ENCODE assay signal across 37 cellular contexts in the genomic region with DNA sequence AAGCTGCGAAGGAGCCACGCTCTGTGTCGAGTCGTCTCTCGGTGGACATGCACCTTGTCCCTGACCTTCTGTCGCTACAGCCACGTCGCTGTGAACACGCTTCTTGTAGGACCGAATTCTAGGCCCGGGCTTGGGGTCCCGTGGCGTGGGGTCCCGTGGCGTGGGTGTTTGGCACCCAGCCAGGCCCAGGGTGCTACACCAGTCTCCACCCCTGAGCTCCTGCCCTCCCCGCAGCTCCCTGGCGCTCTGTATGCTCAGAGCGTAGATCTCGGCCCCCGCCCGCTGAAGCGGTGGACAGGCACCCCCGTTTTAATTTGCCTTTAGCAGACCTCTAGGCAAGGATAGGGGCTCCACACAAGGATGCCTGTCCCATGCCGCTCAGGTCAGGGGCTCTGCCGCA. TPM values are rescaled to one million over a fixed set of nuclear protein-coding genes. Genes with fewer than 3 reads are reported as not detected.
"Had no signal": no experiment of that assay in that cellular context is flagged by ENCODE, and none has a peak within 500 bp of the region (broad histone marks: within the 10 kb centered on the region; RNA-seq: fewer than 3 reads in every experiment).

No MANE protein-coding gene starts in this region.

- H3K9me3 Mint-ChIP-seq: activated B cell treated with CpG ODN at 0.5 μM for 24 hours; activated CD4-positive, alpha-beta memory T cell treated with anti-CD3 and anti-CD28 coated beads for 36 hours; activated CD4-positive, alpha-beta T cell treated with anti-CD3 and anti-CD28 coated beads, Interleukin-2, amount 10 ng/mL, durations not matched to agents 24 days and 14 days; activated CD8-positive, alpha-beta T cell treated with anti-CD3 and anti-CD28 coated beads for 36 hours; activated naive CD4-positive, alpha-beta T cell treated with anti-CD3 and anti-CD28 coated beads for 36 hours; activated naive CD4-positive, alpha-beta T cell treated with anti-CD3 and anti-CD28 coated beads, Interleukin-2, amount 50 U/mL, for 72 hours; activated naive CD8-positive, alpha-beta T cell treated with anti-CD3 and anti-CD28 coated beads for 36 hours; activated T-cell treated with anti-CD3 and anti-CD28 coated beads, Interleukin-2, amount 50 U/mL, for 4 hours; activated T-cell treated with anti-CD3 and anti-CD28 coated beads, Interleukin-2, amount 50 U/mL, for 72 hours; activated T-helper 1 cell treated with anti-CD3 and anti-CD28 coated beads, Interleukin-12 subunit alpha, Interleukin-12 subunit beta, Interleukin-2, Interleukin-4 antibody, amounts not matched to agents 30 ng/mL and 10 ng/mL and 1 ng/mL, durations not matched to agents 14 hours and 24 hours and 36 hours; activated T-helper 17 cell treated with anti-CD3 and anti-CD28 coated beads, Interleukin-2, amount 50 U/mL, for 72 hours; T-helper 1 cell treated with Interleukin-12 subunit alpha and Interleukin-12 subunit beta and Interleukin-4 antibody, amounts not matched to agents 30 μg/mL and 1 μg/mL, for 36 hours; T-helper 2 cell treated with Interferon-gamma antibody and Interleukin-4, amounts not matched to agents 5 μg/mL and 100 μg/mL, for 36 hours had no signal

- H3K27ac ChIP-seq: adrenal gland, body of pancreas, brain microvascular endothelial cell, breast epithelium, VCaP had no signal

- H3K27me3 ChIP-seq: adrenal gland, body of pancreas, brain microvascular endothelial cell, breast epithelium had no signal

- H3K36me3 ChIP-seq: adrenal gland, breast epithelium had no signal

- DNase-seq: activated B cell treated with CpG ODN at 0.5 μM for 24 hours; activated CD4-positive, alpha-beta memory T cell treated with anti-CD3 and anti-CD28 coated beads for 36 hours; activated CD4-positive, alpha-beta T cell treated with anti-CD3 and anti-CD28 coated beads for 4 hours; activated CD4-positive, alpha-beta T cell treated with anti-CD3 and anti-CD28 coated beads, Interleukin-2, amount 10 ng/mL, durations not matched to agents 24 days and 14 days; activated CD4-positive, alpha-beta T cell treated with anti-CD3 and anti-CD28 coated beads, Interleukin-2, amount 50 U/mL, for 1 hour; activated CD4-positive, alpha-beta T cell treated with anti-CD3 and anti-CD28 coated beads, Interleukin-2, amount 50 U/mL, for 4 hours; activated CD4-positive, CD25-positive, alpha-beta regulatory T cell treated with anti-CD3 and anti-CD28 coated beads, Interleukin-2, amount 50 U/mL, for 72 hours; activated CD8-positive, alpha-beta memory T cell treated with anti-CD3 and anti-CD28 coated beads, Interleukin-2, amount 50 U/mL, for 4 hours; activated CD8-positive, alpha-beta T cell treated with anti-CD3 and anti-CD28 coated beads for 36 hours; activated effector memory CD4-positive, alpha-beta T cell treated with anti-CD3 and anti-CD28 coated beads, Interleukin-2, amount 50 U/mL, for 16 hours; activated gamma-delta T cell treated with Interleukin-2 at 50 U/mL for 16 hours; activated naive CD4-positive, alpha-beta T cell; activated naive CD4-positive, alpha-beta T cell treated with anti-CD3 and anti-CD28 coated beads for 36 hours; activated naive CD4-positive, alpha-beta T cell treated with anti-CD3 and anti-CD28 coated beads, Interleukin-2, amount 50 U/mL, for 16 hours; activated naive CD8-positive, alpha-beta T cell treated with anti-CD3 and anti-CD28 coated beads for 36 hours; activated T-cell treated with anti-CD3 and anti-CD28 coated beads for 4 hours; activated T-cell treated with anti-CD3 and anti-CD28 coated beads, Interleukin-2, amount 50 U/mL, for 1 hour; activated T-cell treated with anti-CD3 and anti-CD28 coated beads, Interleukin-2, amount 50 U/mL, for 4 hours; activated T-cell treated with anti-CD3 and anti-CD28 coated beads, Interleukin-2, amount 50 U/mL, for 72 hours; adrenal gland; amniotic stem cell; aorta; body of pancreas; brain microvascular endothelial cell; central memory CD4-positive, alpha-beta T cell; T-helper 1 cell; T-helper 2 cell; T-helper 9 cell had no signal

- ATAC-seq: activated CD8-positive, alpha-beta T cell treated with anti-CD3 and anti-CD28 coated beads for 36 hours; activated naive CD4-positive, alpha-beta T cell treated with anti-CD3 and anti-CD28 coated beads, Interleukin-2, amount 50 U/mL, for 72 hours; activated T-cell treated with anti-CD3 and anti-CD28 coated beads, Interleukin-2, amount 50 U/mL, for 4 hours; activated T-cell treated with anti-CD3 and anti-CD28 coated beads, Interleukin-2, amount 50 U/mL, for 72 hours; activated T-helper 17 cell treated with anti-CD3 and anti-CD28 coated beads, Interleukin-2, amount 50 U/mL, for 72 hours; body of pancreas had no signal

- H3K9me3 ChIP-seq: adrenal gland, body of pancreas, breast epithelium had no signal

- H3K4me1 ChIP-seq: adrenal gland, body of pancreas, breast epithelium had no signal

- H3K27ac Mint-ChIP-seq: activated B cell treated with CpG ODN at 0.5 μM for 24 hours; activated CD4-positive, alpha-beta memory T cell treated with anti-CD3 and anti-CD28 coated beads for 36 hours; activated CD4-positive, alpha-beta T cell treated with anti-CD3 and anti-CD28 coated beads, Interleukin-2, amount 10 ng/mL, durations not matched to agents 24 days and 14 days; activated CD8-positive, alpha-beta T cell treated with anti-CD3 and anti-CD28 coated beads for 36 hours; activated naive CD4-positive, alpha-beta T cell treated with anti-CD3 and anti-CD28 coated beads for 36 hours; activated naive CD4-positive, alpha-beta T cell treated with anti-CD3 and anti-CD28 coated beads, Interleukin-2, amount 50 U/mL, for 72 hours; activated naive CD8-positive, alpha-beta T cell treated with anti-CD3 and anti-CD28 coated beads for 36 hours; activated T-cell treated with anti-CD3 and anti-CD28 coated beads, Interleukin-2, amount 50 U/mL, for 72 hours; activated T-helper 1 cell treated with anti-CD3 and anti-CD28 coated beads, Interleukin-12 subunit alpha, Interleukin-12 subunit beta, Interleukin-2, Interleukin-4 antibody, amounts not matched to agents 30 ng/mL and 10 ng/mL and 1 ng/mL, durations not matched to agents 14 hours and 24 hours and 36 hours; activated T-helper 17 cell treated with anti-CD3 and anti-CD28 coated beads, Interleukin-2, amount 50 U/mL, for 72 hours; T-helper 1 cell treated with Interleukin-12 subunit alpha and Interleukin-12 subunit beta and Interleukin-4 antibody, amounts not matched to agents 30 μg/mL and 1 μg/mL, for 36 hours; T-helper 2 cell treated with Interferon-gamma antibody and Interleukin-4, amounts not matched to agents 5 μg/mL and 100 μg/mL, for 36 hours had no signal

- H3K27me3 Mint-ChIP-seq: activated B cell treated with CpG ODN at 0.5 μM for 24 hours; activated CD4-positive, alpha-beta memory T cell treated with anti-CD3 and anti-CD28 coated beads for 36 hours; activated CD4-positive, alpha-beta T cell treated with anti-CD3 and anti-CD28 coated beads, Interleukin-2, amount 10 ng/mL, durations not matched to agents 24 days and 14 days; activated CD8-positive, alpha-beta T cell treated with anti-CD3 and anti-CD28 coated beads for 36 hours; activated naive CD8-positive, alpha-beta T cell treated with anti-CD3 and anti-CD28 coated beads for 36 hours; activated T-helper 17 cell treated with anti-CD3 and anti-CD28 coated beads, Interleukin-2, amount 50 U/mL, for 72 hours had no signal

- H3K4me3 Mint-ChIP-seq: activated B cell treated with CpG ODN at 0.5 μM for 24 hours; activated CD4-positive, alpha-beta memory T cell treated with anti-CD3 and anti-CD28 coated beads for 36 hours; activated CD4-positive, alpha-beta T cell treated with anti-CD3 and anti-CD28 coated beads, Interleukin-2, amount 10 ng/mL, durations not matched to agents 24 days and 14 days; activated CD8-positive, alpha-beta T cell treated with anti-CD3 and anti-CD28 coated beads for 36 hours; activated naive CD4-positive, alpha-beta T cell treated with anti-CD3 and anti-CD28 coated beads for 36 hours; activated naive CD8-positive, alpha-beta T cell treated with anti-CD3 and anti-CD28 coated beads for 36 hours; activated T-cell treated with anti-CD3 and anti-CD28 coated beads, Interleukin-2, amount 50 U/mL, for 4 hours; activated T-cell treated with anti-CD3 and anti-CD28 coated beads, Interleukin-2, amount 50 U/mL, for 72 hours; activated T-helper 1 cell treated with anti-CD3 and anti-CD28 coated beads, Interleukin-12 subunit alpha, Interleukin-12 subunit beta, Interleukin-2, Interleukin-4 antibody, amounts not matched to agents 30 ng/mL and 10 ng/mL and 1 ng/mL, durations not matched to agents 14 hours and 24 hours and 36 hours; activated T-helper 17 cell treated with anti-CD3 and anti-CD28 coated beads, Interleukin-2, amount 50 U/mL, for 72 hours; T-helper 1 cell treated with Interleukin-12 subunit alpha and Interleukin-12 subunit beta and Interleukin-4 antibody, amounts not matched to agents 30 μg/mL and 1 μg/mL, for 36 hours; T-helper 2 cell treated with Interferon-gamma antibody and Interleukin-4, amounts not matched to agents 5 μg/mL and 100 μg/mL, for 36 hours had no signal

- FAIRE-seq: astrocyte, TTC549 had no signal

- H3K4me3 ChIP-seq: adrenal gland, body of pancreas, breast epithelium had no signal

- H3K4me1 Mint-ChIP-seq: activated B cell treated with CpG ODN at 0.5 μM for 24 hours; activated CD4-positive, alpha-beta T cell treated with anti-CD3 and anti-CD28 coated beads, Interleukin-2, amount 10 ng/mL, durations not matched to agents 24 days and 14 days; activated naive CD8-positive, alpha-beta T cell treated with anti-CD3 and anti-CD28 coated beads for 36 hours; activated T-helper 17 cell treated with anti-CD3 and anti-CD28 coated beads, Interleukin-2, amount 50 U/mL, for 72 hours had no signal

RNA-seq across cellular contexts. Expression of a gene that starts 16.5 kb away (rescaled TPM):
- total RNA-seq: activated naive CD4-positive, alpha-beta T cell treated with anti-CD3 and anti-CD28 coated beads for 36 hours; activated naive CD4-positive, alpha-beta T cell treated with anti-CD3 and anti-CD28 coated beads, Interleukin-2, amount 50 U/mL, for 72 hours; activated T-cell treated with anti-CD3 and anti-CD28 coated beads, Interleukin-2, amount 50 U/mL, for 72 hours had no signal
